In genomic region chrX:279757-280604, GRCh38 we compare ENCODE assay signal across 8 cellular contexts. TPM values are rescaled to one million over a fixed set of nuclear protein-coding genes. Genes with fewer than 3 reads are reported as not detected.
DNase-seq lines count a peak whose midpoint lies in the region; ATAC-seq, FAIRE-seq and TF ChIP-seq lines count a peak whose summit lies in the region.
"Not testable (repeated sequence)": the region's sequence is repeated elsewhere in the genome, so short reads cannot be mapped to it uniquely, and the experiment has no call there.

No MANE protein-coding gene starts in this region.

- TF ChIP-seq EP300 in K562 (IDR thresholded peaks at IDR 0.05; ENCODE audit: low read length), result not testable (repeated sequence)

- H3K9me1 ChIP-seq in K562 (ENCODE audit: control insufficient read depth, insufficient read depth, low read length), result not testable (repeated sequence)

- peaks cover 10% of the 10 kb centered on the region for H3K36me3 ChIP-seq in BLaER1
- H3K36me3 ChIP-seq in SK-N-MC (ENCODE audit: insufficient read depth, low read length), result peaks cover 11% of the 10 kb centered on the region
- peaks cover 12% of the 10 kb centered on the region for H3K36me3 ChIP-seq in K562 (ENCODE audit: control insufficient read depth, insufficient read depth, low read length)
- not testable (repeated sequence) for H3K36me3 ChIP-seq in hepatocyte (replicated peaks; ENCODE audit: insufficient read depth, low read depth)

- intact Hi-C loops in K562 (cut with micrococcal nuclease), result not testable (repeated sequence)

- peak overlapping the region; percentile 69 for H3K4me2 ChIP-seq in BLaER1
- not testable (repeated sequence) for H3K4me2 ChIP-seq in K562 (ENCODE audit: insufficient read depth, low read length)
- H3K4me2 ChIP-seq in hepatocyte, result peak overlapping the region; percentile 62

- ATAC-seq in activated CD8-positive, alpha-beta T cell treated with anti-CD3 and anti-CD28 coated beads, Interleukin-2, amount 10 ng/mL, durations not matched to agents 7 days and 5 days; K562; naive thymus-derived CD8-positive, alpha-beta T cell; stimulated activated effector memory CD8-positive, alpha-beta T cell treated with anti-CD3 and anti-CD28 coated beads, Interleukin-12 subunit alpha, Interleukin-12 subunit beta, amount 100 ng/mL, for 72 hours: not testable (repeated sequence)

- not testable (repeated sequence) for BruUV-seq in K562 (replicated peaks; lab: Mats Ljungman, UMichigan)

- H3K9ac ChIP-seq in BLaER1; SK-N-MC (ENCODE audit: insufficient read length): not testable (repeated sequence)
- H3K9ac ChIP-seq in K562 (ENCODE audit: insufficient read depth in 1 of 2, low read depth in 2 of 2, low read length in 2 of 2), result peak overlapping the region; percentile 51 to 71; a peak in 2 of 4 replicates

- H3K27me3 ChIP-seq in BLaER1; K562 (ENCODE audit: control insufficient read depth in 2 of 2, insufficient read depth in 2 of 2, low read length in 2 of 2); hepatocyte: not testable (repeated sequence)

- POLR2A ChIA-PET in activated CD8-positive, alpha-beta T cell treated with anti-CD3 and anti-CD28 coated beads, Interleukin-2, amount 10 ng/mL, durations not matched to agents 7 days and 5 days (lab: Charles Lee); K562 (lab: Yijun Ruan, JAX); naive thymus-derived CD8-positive, alpha-beta T cell (lab: Charles Lee): not testable (repeated sequence)

- not testable (repeated sequence) for H3K4me3 ChIP-seq in BLaER1, hepatocyte
- H3K4me3 ChIP-seq in SK-N-MC (peak overlapping the region; percentile 63), K562 (peak overlapping the region; percentile 21; the same call in 1 of the 2 replicates)

- CTCF ChIA-PET in activated CD8-positive, alpha-beta T cell treated with anti-CD3 and anti-CD28 coated beads, Interleukin-2, amount 10 ng/mL, durations not matched to agents 7 days and 5 days (lab: Charles Lee); K562 (lab: Yijun Ruan, JAX; ENCODE audit: low intra/inter-chr PET ratio): not testable (repeated sequence)

- TF ChIP-seq RAD21 in K562 (CRISPR knock-in tag; conservative IDR thresholded peaks at IDR 0.05 in 1 of 2, IDR thresholded peaks at IDR 0.05 in 1 of 2), result not testable (repeated sequence)

- in situ Hi-C loops in K562 (cut with MboI), result not testable (repeated sequence)

- H3K9me3 ChIP-seq in BLaER1; SK-N-MC (ENCODE audit: low read depth, low read length); K562 (replicated peaks; ENCODE audit: control insufficient read depth, insufficient read depth, low read depth, low read length); hepatocyte (ENCODE audit: low read depth): not testable (repeated sequence)

- not testable (repeated sequence) for H3K9me3 Mint-ChIP-seq in HFFc6; activated CD8-positive, alpha-beta T cell treated with anti-CD3 and anti-CD28 coated beads, Interleukin-2, amount 10 ng/mL, durations not matched to agents 7 days and 5 days (ENCODE audit: insufficient read depth); naive thymus-derived CD8-positive, alpha-beta T cell; stimulated activated effector memory CD8-positive, alpha-beta T cell treated with anti-CD3 and anti-CD28 coated beads, Interleukin-12 subunit alpha, Interleukin-12 subunit beta, amount 100 ng/mL, for 72 hours

- H3K4me1 ChIP-seq in BLaER1 (peaks cover 58% of the 10 kb centered on the region), K562 (replicated peaks in 1 of 2; ENCODE audit: control insufficient read depth in 2 of 2, insufficient read depth in 2 of 2, low read length in 2 of 2) (peaks cover 4 to 40% of the 10 kb centered on the region in 2 experiments; a peak in 4 of 5 replicates), hepatocyte (ENCODE audit: insufficient read depth) (peaks cover 29% of the 10 kb centered on the region)

- H3K79me2 ChIP-seq in K562 (ENCODE audit: control insufficient read depth, insufficient read depth, low read length) (peaks cover 30% of the 10 kb centered on the region), hepatocyte (peaks cover 39% of the 10 kb centered on the region)

- not testable (repeated sequence) for TF ChIP-seq CTCF in HFFc6 (IDR thresholded peaks at IDR 0.05); K562 (IDR thresholded peaks at IDR 0.05 in 2 of 3, conservative IDR thresholded peaks at IDR 0.05 in 1 of 3; ENCODE audit: insufficient read depth in 2 of 3, low read depth in 1 of 3, low read length in 3 of 3); hepatocyte (IDR thresholded peaks at IDR 0.05; ENCODE audit: poor library complexity)

- H3K9me2 ChIP-seq in hepatocyte (replicated peaks; ENCODE audit: insufficient read depth), result not testable (repeated sequence)

- DNase-seq in HFFc6; SK-N-MC (ENCODE audit: low read depth, low spot score); activated CD8-positive, alpha-beta T cell treated with anti-CD3 and anti-CD28 coated beads, Interleukin-2, amount 10 ng/mL, durations not matched to agents 7 days and 5 days; naive thymus-derived CD8-positive, alpha-beta T cell; stimulated activated effector memory CD8-positive, alpha-beta T cell treated with anti-CD3 and anti-CD28 coated beads, Interleukin-12 subunit alpha, Interleukin-12 subunit beta, amount 100 ng/mL, for 72 hours (ENCODE audit: low spot score in 2 of 2): not testable (repeated sequence)
- DNase-seq in K562 (ENCODE audit: extremely low read depth in 1 of 4, low spot score in 3 of 4), result peak in 3 of 4 experiments; percentile 31 to 57 (median 36)
- DNase-seq in hepatocyte (ENCODE audit: low spot score), result peak; percentile 46

- H2AFZ ChIP-seq in K562 (ENCODE audit: low read depth, low read length); hepatocyte: not testable (repeated sequence)

- H3K4me3 Mint-ChIP-seq in HFFc6, result peak overlapping the region; percentile 59
- peak overlapping the region; percentile 12 for H3K4me3 Mint-ChIP-seq in activated CD8-positive, alpha-beta T cell treated with anti-CD3 and anti-CD28 coated beads, Interleukin-2, amount 10 ng/mL, durations not matched to agents 7 days and 5 days
- peak overlapping the region in 9 of 10 donors; percentile 29 to 68 (median 62) for H3K4me3 Mint-ChIP-seq in naive thymus-derived CD8-positive, alpha-beta T cell
- not testable (repeated sequence) for H3K4me3 Mint-ChIP-seq in stimulated activated effector memory CD8-positive, alpha-beta T cell treated with anti-CD3 and anti-CD28 coated beads, Interleukin-12 subunit alpha, Interleukin-12 subunit beta, amount 100 ng/mL, for 72 hours

- H3K36me3 Mint-ChIP-seq in HFFc6 (ENCODE audit: low read depth), result peaks cover 23% of the 10 kb centered on the region
- peaks cover 10% of the 10 kb centered on the region for H3K36me3 Mint-ChIP-seq in activated CD8-positive, alpha-beta T cell treated with anti-CD3 and anti-CD28 coated beads, Interleukin-2, amount 10 ng/mL, durations not matched to agents 7 days and 5 days (ENCODE audit: low read depth)
- not testable (repeated sequence) for H3K36me3 Mint-ChIP-seq in naive thymus-derived CD8-positive, alpha-beta T cell; stimulated activated effector memory CD8-positive, alpha-beta T cell treated with anti-CD3 and anti-CD28 coated beads, Interleukin-12 subunit alpha, Interleukin-12 subunit beta, amount 100 ng/mL, for 72 hours

- H3K27ac Mint-ChIP-seq in HFFc6; activated CD8-positive, alpha-beta T cell treated with anti-CD3 and anti-CD28 coated beads, Interleukin-2, amount 10 ng/mL, durations not matched to agents 7 days and 5 days: not testable (repeated sequence)
- H3K27ac Mint-ChIP-seq in naive thymus-derived CD8-positive, alpha-beta T cell, result peak overlapping the region in 4 of 10 donors; percentile 67 to 86 (median 75)
- H3K27ac Mint-ChIP-seq in stimulated activated effector memory CD8-positive, alpha-beta T cell treated with anti-CD3 and anti-CD28 coated beads, Interleukin-12 subunit alpha, Interleukin-12 subunit beta, amount 100 ng/mL, for 72 hours, result peak overlapping the region; percentile 71

- peaks cover 26% of the 10 kb centered on the region for H3K4me1 Mint-ChIP-seq in HFFc6 (ENCODE audit: low read depth)
- H3K4me1 Mint-ChIP-seq in activated CD8-positive, alpha-beta T cell treated with anti-CD3 and anti-CD28 coated beads, Interleukin-2, amount 10 ng/mL, durations not matched to agents 7 days and 5 days (ENCODE audit: low read depth), result peaks cover 38% of the 10 kb centered on the region
- peaks cover 12 to 48% (median 26%) of the 10 kb centered on the region in 4 donors for H3K4me1 Mint-ChIP-seq in naive thymus-derived CD8-positive, alpha-beta T cell
- not testable (repeated sequence) for H3K4me1 Mint-ChIP-seq in stimulated activated effector memory CD8-positive, alpha-beta T cell treated with anti-CD3 and anti-CD28 coated beads, Interleukin-12 subunit alpha, Interleukin-12 subunit beta, amount 100 ng/mL, for 72 hours

- TF ChIP-seq POLR2A in K562 (conservative IDR thresholded peaks at IDR 0.05), result not testable (repeated sequence)

- not testable (repeated sequence) for FAIRE-seq in K562 (lab: Jason Lieb, UNC)

- not testable (repeated sequence) for H4K20me1 ChIP-seq in BLaER1; K562 (replicated peaks; ENCODE audit: control insufficient read depth, insufficient read depth, low read length)
- H4K20me1 ChIP-seq in hepatocyte (ENCODE audit: insufficient read depth, poor library complexity, severe bottlenecking), result peaks cover 10% of the 10 kb centered on the region

- H3K27me3 Mint-ChIP-seq in HFFc6 (ENCODE audit: insufficient read depth); activated CD8-positive, alpha-beta T cell treated with anti-CD3 and anti-CD28 coated beads, Interleukin-2, amount 10 ng/mL, durations not matched to agents 7 days and 5 days (ENCODE audit: low read depth); naive thymus-derived CD8-positive, alpha-beta T cell: not testable (repeated sequence)

- 33% methylated on average over 22 of the region's 45 CpGs for WGBS in K562 (ENCODE audit: insufficient coverage, low coverage, missing lambda C conversion rate)
- WGBS in hepatocyte (ENCODE audit: low lambda C conversion rate, missing lambda C conversion rate), result 86% methylated on average over 28 of the region's 45 CpGs

- 0 out of 2 replicates have a peak overlapping the region, but pooled peaks have one; percentile 13 for H3K27ac ChIP-seq in BLaER1
- peak overlapping the region; percentile 81 for H3K27ac ChIP-seq in SK-N-MC
- peak overlapping the region; percentile 64; the same call in 1 of the 3 replicates for H3K27ac ChIP-seq in K562 (ENCODE audit: extremely low read depth, low read depth, low read length)
- H3K27ac ChIP-seq in hepatocyte, result peak overlapping the region; percentile 84

RNA-seq across cellular contexts. Expression of gene PLCXD1, which starts 1.2 kb away (rescaled TPM):
- 10 to 100 TPM; 23.4 to 30.6 (median 25.0) TPM for total RNA-seq in HFFc6 (2021; fragmentation: NEBNext Ultra II Directional; extraction: Animal tissue kit (Norgen Biotek cat#: 25700))
- 10 to 100 TPM; 44.5 to 50.2 TPM for total RNA-seq in activated CD8-positive, alpha-beta T cell treated with anti-CD3 and anti-CD28 coated beads, Interleukin-2, amount 10 ng/mL, durations not matched to agents 7 days and 5 days
- total RNA-seq in K562 (2011; cell fraction: chromatin; rRNA removed; ENCODE audit: low replicate concordance), result 52.4 and 139 TPM in 2 replicates
- total RNA-seq in K562 (2011; cell fraction: nucleolus; rRNA removed), result 83.4 and 116 TPM in 2 replicates
- total RNA-seq in K562 (2011; cell fraction: nucleoplasm; rRNA removed), result 77.7 and 93.6 TPM in 2 replicates
- total RNA-seq in K562 (2014; rRNA removed), result 43.8 and 63.8 TPM in 2 replicates
- total RNA-seq in K562 (2014; rRNA removed; fragmentation: Illumina TruSeq; extraction: Trizol), result 10.8 and 12.2 TPM in 2 replicates
- total RNA-seq in K562 (2015; rRNA removed; fragmentation: Illumina TruSeq; extraction: Trizol), result 26.0 and 27.3 TPM in 2 replicates
- 50.5 and 52.6 TPM in 2 replicates for total RNA-seq in K562 (2021)
- polyA plus RNA-seq in K562 (2011; rRNA removed), result 39.5 and 63.7 TPM in 2 replicates
- 70.2 and 75.4 TPM in 2 replicates for polyA plus RNA-seq in K562 (2011; cell fraction: cytosol; rRNA removed)
- polyA plus RNA-seq in K562 (2011; cell fraction: nucleus; rRNA removed), result 99.5 and 137 TPM in 2 replicates
- 42.8 and 49.2 TPM in 2 replicates for polyA plus RNA-seq in K562 (2012)
- polyA plus RNA-seq in K562 (2014; fragmentation: Illumina TruSeq; extraction: Trizol), result 40.7 and 60.2 TPM in 2 replicates
- polyA plus RNA-seq in K562 (2014; fragmentation: Nextera tagmentation; extraction: Ambion mirVana), result 1 to 10 TPM; 6.0 to 6.2 TPM
- 57.0 and 60.2 TPM in 2 replicates for polyA plus RNA-seq in K562 (2014; rRNA removed)
- 27.5 and 36.2 TPM in 2 replicates for polyA minus RNA-seq in K562 (2011; rRNA and poly(A)+ RNA removed)
- polyA minus RNA-seq in K562 (2011; cell fraction: cytosol; rRNA and poly(A)+ RNA removed), result 64.6 and 108 TPM in 2 replicates
- 37.3 and 47.7 TPM in 2 replicates for polyA minus RNA-seq in K562 (2011; cell fraction: nucleus; rRNA and poly(A)+ RNA removed)
- total RNA-seq in hepatocyte, result 34.1 and 40.1 TPM in 2 replicates
- polyA plus RNA-seq in hepatocyte, result 22.0 and 25.7 TPM in 2 replicates
- total RNA-seq in naive thymus-derived CD8-positive, alpha-beta T cell, result 10 to 100 TPM; 18.7 to 19.2 TPM
- polyA plus RNA-seq in naive thymus-derived CD8-positive, alpha-beta T cell, result 1 to 10 TPM; 2.7 to 9.2 (median 4.2) TPM

RNA-seq across cellular contexts. Expression of gene GTPBP6, which starts 38.6 kb away (rescaled TPM):
- 10 to 100 TPM; 35.1 to 40.2 (median 37.4) TPM for total RNA-seq in HFFc6 (2021; fragmentation: NEBNext Ultra II Directional; extraction: Animal tissue kit (Norgen Biotek cat#: 25700))
- 10 to 100 TPM; 55.7 to 59.9 TPM for total RNA-seq in activated CD8-positive, alpha-beta T cell treated with anti-CD3 and anti-CD28 coated beads, Interleukin-2, amount 10 ng/mL, durations not matched to agents 7 days and 5 days
- total RNA-seq in K562 (2011; cell fraction: chromatin; rRNA removed; ENCODE audit: low replicate concordance), result 8.2 and 16.9 TPM in 2 replicates
- 12.7 and 13.9 TPM in 2 replicates for total RNA-seq in K562 (2011; cell fraction: nucleolus; rRNA removed)
- 7.4 and 11.1 TPM in 2 replicates for total RNA-seq in K562 (2011; cell fraction: nucleoplasm; rRNA removed)
- total RNA-seq in K562 (2014; rRNA removed), result 28.6 and 34.9 TPM in 2 replicates
- total RNA-seq in K562 (2014; rRNA removed; fragmentation: Illumina TruSeq; extraction: Trizol), result 1.8 and 2.7 TPM in 2 replicates
- total RNA-seq in K562 (2015; rRNA removed; fragmentation: Illumina TruSeq; extraction: Trizol), result 11.6 and 13.3 TPM in 2 replicates
- 34.1 and 35.2 TPM in 2 replicates for total RNA-seq in K562 (2021)
- 8.0 and 13.2 TPM in 2 replicates for polyA plus RNA-seq in K562 (2011; rRNA removed)
- 11.9 and 25.0 TPM in 2 replicates for polyA plus RNA-seq in K562 (2011; cell fraction: cytosol; rRNA removed)
- 21.1 and 25.4 TPM in 2 replicates for polyA plus RNA-seq in K562 (2011; cell fraction: nucleus; rRNA removed)
- 18.5 and 21.7 TPM in 2 replicates for polyA plus RNA-seq in K562 (2012)
- 4.7 and 14.6 TPM in 2 replicates for polyA plus RNA-seq in K562 (2014; fragmentation: Illumina TruSeq; extraction: Trizol)
- polyA plus RNA-seq in K562 (2014; fragmentation: Nextera tagmentation; extraction: Ambion mirVana), result under 1 TPM; 0.24 to 0.50 TPM
- polyA plus RNA-seq in K562 (2014; rRNA removed), result 23.7 and 26.4 TPM in 2 replicates
- polyA minus RNA-seq in K562 (2011; rRNA and poly(A)+ RNA removed), result 4.6 and 6.0 TPM in 2 replicates
- polyA minus RNA-seq in K562 (2011; cell fraction: cytosol; rRNA and poly(A)+ RNA removed), result 8.3 and 9.6 TPM in 2 replicates
- 5.1 and 5.6 TPM in 2 replicates for polyA minus RNA-seq in K562 (2011; cell fraction: nucleus; rRNA and poly(A)+ RNA removed)
- total RNA-seq in hepatocyte, result 39.6 and 40.7 TPM in 2 replicates
- 69.2 and 69.3 TPM in 2 replicates for polyA plus RNA-seq in hepatocyte
- total RNA-seq in naive thymus-derived CD8-positive, alpha-beta T cell, result 100 to 1,000 TPM in 1 of 2 experiments, 10 to 100 TPM in 1; 98.5 to 101 TPM
- 10 to 100 TPM; 37.2 to 62.7 (median 45.6) TPM for polyA plus RNA-seq in naive thymus-derived CD8-positive, alpha-beta T cell

Comparison
In these comparisons a context has a peak if more than half of its experiments do, and no peak if none do; other contexts are left out.
1. H3K27ac ChIP-seq: peak in every context shown above with its lines; median percentile 84 in hepatocyte; 81 in SK-N-MC; 64 in K562; 13 in BLaER1.